In the genomic region with DNA sequence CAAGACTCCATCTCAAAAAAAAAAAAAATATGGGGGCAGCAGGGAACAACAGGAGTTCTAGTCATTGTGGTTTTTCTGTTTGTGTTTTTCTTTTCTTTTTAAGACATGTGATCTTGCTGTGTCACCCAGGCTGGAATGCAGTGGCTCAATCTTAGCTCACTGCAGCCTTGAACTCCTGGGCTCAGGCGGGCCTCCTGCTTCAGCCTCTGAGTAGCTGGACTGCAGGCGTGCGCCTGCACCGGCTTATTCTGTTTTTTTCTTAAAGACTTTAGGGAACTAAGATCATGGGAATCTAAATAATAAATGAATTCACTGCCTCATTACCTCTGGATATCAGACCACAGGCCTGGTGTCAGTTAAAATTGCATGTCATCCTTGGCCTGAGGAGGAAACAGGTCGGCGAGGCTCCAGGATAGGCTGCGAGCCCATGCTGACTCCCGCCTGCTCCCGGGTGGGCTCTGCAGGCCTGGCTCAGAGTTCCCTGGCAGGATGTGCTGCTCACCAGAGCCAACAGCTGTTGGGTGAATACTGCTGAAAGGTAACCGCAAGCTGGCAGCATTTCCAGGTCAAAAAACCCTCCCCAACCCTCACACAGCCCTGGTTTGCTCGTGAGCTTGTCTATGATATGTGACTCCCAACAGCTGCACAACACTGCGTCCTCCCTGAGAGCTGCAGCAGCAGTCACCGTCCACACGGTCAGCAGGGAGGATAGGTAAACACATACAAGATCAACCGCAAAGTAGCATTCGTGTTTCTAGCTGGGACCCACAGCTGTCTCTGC, we compare ENCODE assay signal across 8 cellular contexts. TPM values are rescaled to one million over a fixed set of nuclear protein-coding genes. Genes with fewer than 3 reads are reported as not detected.
DNase-seq lines count a peak whose midpoint lies in the region; ATAC-seq lines count a peak whose summit lies in the region.

No MANE protein-coding gene starts in this region.

- no peak overlapping the region for H2AFZ ChIP-seq in mesenchymal stem cell (ENCODE audit: low read depth, low read length)

- CTCF ChIA-PET in CD4-positive, alpha-beta memory T cell (lab: Charles Lee; ENCODE audit: partially characterized antibody) = no interaction called here

- DNase-seq in AG08395 (ENCODE audit: low spot score) (peak; percentile 77), NAMALWA (ENCODE audit: low spot score) (peak; percentile 53), mesenchymal stem cell (peak; percentile 62), HAP-1 (ENCODE audit: low spot score in 2 of 2) (no peak)
- DNase-seq in CD4-positive, alpha-beta memory T cell = no peak

- no peak overlapping the region for H4K8ac ChIP-seq in mesenchymal stem cell (ENCODE audit: low read length)

- peak overlapping the region; percentile 50 for H3K9ac ChIP-seq in mesenchymal stem cell (ENCODE audit: low read length)

- peak; percentile 47 for ATAC-seq in GM21529 (IDR thresholded peaks at IDR 0.05; ENCODE audit: unreplicated experiment)
- no peak for ATAC-seq in GM18858 (IDR thresholded peaks at IDR 0.05; ENCODE audit: unreplicated experiment)

- peak overlapping the region; percentile 30 to 81 for H3K18ac ChIP-seq in mesenchymal stem cell (ENCODE audit: low read depth in 1 of 2, low read length in 2 of 2)

- H2BK120ac ChIP-seq in mesenchymal stem cell (ENCODE audit: low read depth, low read length) = no peak overlapping the region

- H3K27me3 Mint-ChIP-seq in activated naive CD8-positive, alpha-beta T cell = no peaks in the 10 kb centered on the region
- peaks cover 0 to 2% of the 10 kb centered on the region in 2 donors for H3K27me3 Mint-ChIP-seq in CD4-positive, alpha-beta memory T cell

- peaks cover 25% of the 10 kb centered on the region for H3K4me1 Mint-ChIP-seq in activated naive CD8-positive, alpha-beta T cell (ENCODE audit: low read depth)
- H3K4me1 Mint-ChIP-seq in CD4-positive, alpha-beta memory T cell = peaks cover 0 to 9% (median 7%) of the 10 kb centered on the region in 4 donors

- no peaks in the 10 kb centered on the region for H3K9me3 ChIP-seq in mesenchymal stem cell (ENCODE audit: control insufficient read depth, low read length)
- H3K9me3 ChIP-seq in HAP-1 = no peaks in the 10 kb centered on the region
- no peaks in the 10 kb centered on the region for H3K9me3 ChIP-seq in CD4-positive, alpha-beta memory T cell (ENCODE audit: control insufficient read depth in 1 of 2, low read length in 2 of 2)

- no peak overlapping the region for H4K91ac ChIP-seq in mesenchymal stem cell (ENCODE audit: low read length)

- H3K27ac Mint-ChIP-seq in activated naive CD8-positive, alpha-beta T cell = peak overlapping the region; percentile 61
- peak overlapping the region in 2 of 7 donors; percentile 19 to 24 for H3K27ac Mint-ChIP-seq in CD4-positive, alpha-beta memory T cell

- H2BK5ac ChIP-seq in mesenchymal stem cell (ENCODE audit: low read depth, low read length, poor library complexity, severe bottlenecking) = no peak overlapping the region

- H2BK15ac ChIP-seq in mesenchymal stem cell (ENCODE audit: low read depth, poor library complexity, severe bottlenecking) = no peak overlapping the region

- intact Hi-C loops in CD4-positive, alpha-beta memory T cell (cut with micrococcal nuclease) = no loop called here

- in situ Hi-C loops in HAP-1 (cut with MboI; ENCODE audit: low sequenced_read_pairs) = no loop called here

- peak overlapping the region in 1 of 2 experiments; percentile 53 for H3K14ac ChIP-seq in mesenchymal stem cell (ENCODE audit: low read length in 2 of 2)

- POLR2A ChIA-PET in CD4-positive, alpha-beta memory T cell (lab: Charles Lee; ENCODE audit: partially characterized antibody) = no interaction called here

- H3K4me3 Mint-ChIP-seq in activated naive CD8-positive, alpha-beta T cell = peak overlapping the region; percentile 15
- H3K4me3 Mint-ChIP-seq in CD4-positive, alpha-beta memory T cell = no peak overlapping the region

- peak overlapping the region in 1 of 2 experiments; percentile 48 for H3K23ac ChIP-seq in mesenchymal stem cell (ENCODE audit: low read length in 2 of 2)

- 86% methylated on average over 12 of the region's 16 CpGs for WGBS in mesenchymal stem cell

- H3K36me3 Mint-ChIP-seq in activated naive CD8-positive, alpha-beta T cell = peaks cover 3% of the 10 kb centered on the region
- H3K36me3 Mint-ChIP-seq in CD4-positive, alpha-beta memory T cell = no peaks in the 10 kb centered on the region

- peak overlapping the region; percentile 39 for H3K27ac ChIP-seq in mesenchymal stem cell (ENCODE audit: low read length, poor library complexity, severe bottlenecking)
- H3K27ac ChIP-seq in CD4-positive, alpha-beta memory T cell (ENCODE audit: low read depth, low read length) = no peak overlapping the region

- no peaks in the 10 kb centered on the region for H3K9me3 Mint-ChIP-seq in activated naive CD8-positive, alpha-beta T cell (ENCODE audit: low read depth)
- H3K9me3 Mint-ChIP-seq in CD4-positive, alpha-beta memory T cell = peaks cover 0 to 5% (median 0%) of the 10 kb centered on the region in 8 donors

- peak overlapping the region; percentile 39 for H3K4me2 ChIP-seq in mesenchymal stem cell (ENCODE audit: low read length, poor library complexity, severe bottlenecking)

- H3K36me3 ChIP-seq in mesenchymal stem cell (ENCODE audit: control insufficient read depth in 1 of 2, insufficient read depth in 2 of 2, low read depth in 1 of 2, low read length in 2 of 2) (peaks cover 31% of the 10 kb centered on the region in 2 experiments), HAP-1 (replicated peaks) (no peaks in the 10 kb centered on the region)
- no peaks in the 10 kb centered on the region for H3K36me3 ChIP-seq in CD4-positive, alpha-beta memory T cell (ENCODE audit: insufficient read depth, low read length)

- peaks cover 21% of the 10 kb centered on the region for H3K4me1 ChIP-seq in mesenchymal stem cell (ENCODE audit: control insufficient read depth, insufficient read depth, low read depth, low read length)
- H3K4me1 ChIP-seq in HAP-1 = no peaks in the 10 kb centered on the region
- no peaks in the 10 kb centered on the region for H3K4me1 ChIP-seq in CD4-positive, alpha-beta memory T cell (ENCODE audit: insufficient read depth, low read length)

- H3K4me3 ChIP-seq in mesenchymal stem cell (ENCODE audit: insufficient read depth in 1 of 2, low read depth in 1 of 2, low read length in 2 of 2) = no peak overlapping the region
- no peak overlapping the region for H3K4me3 ChIP-seq in HAP-1
- no peak overlapping the region for H3K4me3 ChIP-seq in CD4-positive, alpha-beta memory T cell (ENCODE audit: low read length in 2 of 2)

- H3K27me3 ChIP-seq in mesenchymal stem cell (ENCODE audit: control insufficient read depth in 1 of 2, insufficient read depth in 1 of 2, low read length in 2 of 2) (peaks cover 0 to 3% of the 10 kb centered on the region in 2 experiments), HAP-1 (ENCODE audit: low read depth) (no peaks in the 10 kb centered on the region)
- no peaks in the 10 kb centered on the region for H3K27me3 ChIP-seq in CD4-positive, alpha-beta memory T cell (ENCODE audit: insufficient read depth, low read length)

- peak overlapping the region in 1 of 2 experiments; percentile 61 for H2BK12ac ChIP-seq in mesenchymal stem cell (ENCODE audit: low read length in 2 of 2)

- H3K79me1 ChIP-seq in mesenchymal stem cell (replicated peaks; ENCODE audit: low read length, poor library complexity, severe bottlenecking) = peaks cover 2% of the 10 kb centered on the region

- no peak overlapping the region for H3K4ac ChIP-seq in mesenchymal stem cell (ENCODE audit: low read depth in 1 of 2, low read length in 2 of 2)

- H2AK5ac ChIP-seq in mesenchymal stem cell (ENCODE audit: low read length, severe bottlenecking) = no peak overlapping the region

RNA-seq across cellular contexts. Expression of gene SCCPDH, which starts 58.1 kb away (rescaled TPM):
- 25.2 TPM for polyA plus RNA-seq in mesenchymal stem cell (2013, experiment 1 of 2)
- 26.5 TPM for polyA plus RNA-seq in mesenchymal stem cell (2013, experiment 2 of 2)
- total RNA-seq in CD4-positive, alpha-beta memory T cell = 1 to 10 TPM; 2.4 to 3.0 TPM
- polyA plus RNA-seq in CD4-positive, alpha-beta memory T cell = 1 to 10 TPM; 3.4 to 4.8 TPM

Comparison
In these comparisons a context has a peak if more than half of its experiments do, and no peak if none do; other contexts are left out.
1. DNase-seq: peak in AG08395 (single experiment), NAMALWA (single experiment) and mesenchymal stem cell (single experiment); none in HAP-1 (0 of 2) and CD4-positive, alpha-beta memory T cell (0 of 5).